Comparison of ENCODE assay signal across 10 cellular contexts in genomic region chr20:23147964-23148720, GRCh38.
A peak's percentile ranks its signal among the peaks of the same experiment; 100 is the strongest.
DNase-seq lines count a peak whose midpoint lies in the region; ATAC-seq, FAIRE-seq and TF ChIP-seq lines count a peak whose summit lies in the region.
"Had no signal": no experiment of that assay in that cellular context is flagged by ENCODE, and none has a peak within 500 bp of the region (broad histone marks: within the 10 kb centered on the region; RNA-seq: fewer than 3 reads in every experiment).

No MANE protein-coding gene starts in this region.

- POLR2A ChIA-PET in A549 (lab: Yijun Ruan, JAX): no interaction called here
- POLR2A ChIA-PET in activated CD4-positive, alpha-beta T cell treated with anti-CD3 and anti-CD28 coated beads, Interleukin-2, amount 10 ng/mL, durations not matched to agents 7 days and 5 days (lab: Charles Lee): no interaction called here

- 28% methylated on average over 9 of the region's 9 CpGs for WGBS in A549 (ENCODE audit: missing lambda C conversion rate)

- H3K27me3 Mint-ChIP-seq in activated CD4-positive, alpha-beta T cell treated with anti-CD3 and anti-CD28 coated beads, Interleukin-2, amount 10 ng/mL, durations not matched to agents 7 days and 5 days: peaks cover 2% of the 10 kb centered on the region

- TF ChIP-seq CTCF in A549 (IDR thresholded peaks at IDR 0.05): no peak
- no peak for TF ChIP-seq CTCF in foreskin fibroblast (IDR thresholded peaks at IDR 0.05; ENCODE audit: low read depth, low read length)

- no peak overlapping the region for H3K4me3 ChIP-seq in A549
- H3K4me3 ChIP-seq in foreskin fibroblast (ENCODE audit: low read depth in 1 of 2, low read length in 2 of 2): no peak overlapping the region
- H3K4me3 ChIP-seq: cardiac muscle cell, tibial nerve had no signal

- H3K9me3 ChIP-seq in A549: no peaks in the 10 kb centered on the region
- H3K9me3 ChIP-seq: tibial nerve had no signal

- FAIRE-seq in A549 (lab: Jason Lieb, UNC): peak; percentile 61

- no peak overlapping the region for H3K4me3 Mint-ChIP-seq in activated CD4-positive, alpha-beta T cell treated with anti-CD3 and anti-CD28 coated beads, Interleukin-2, amount 10 ng/mL, durations not matched to agents 7 days and 5 days

- peaks cover 63% of the 10 kb centered on the region for H3K4me1 Mint-ChIP-seq in activated CD4-positive, alpha-beta T cell treated with anti-CD3 and anti-CD28 coated beads, Interleukin-2, amount 10 ng/mL, durations not matched to agents 7 days and 5 days

- TF ChIP-seq EP300 in A549 (IDR thresholded peaks at IDR 0.05): no peak

- peak overlapping the region; percentile 65 to 69 for H3K27ac ChIP-seq in A549
- H3K27ac ChIP-seq: cardiac muscle cell had no signal

- peak; percentile 49 to 57 for DNase-seq in A549 (ENCODE audit: low read depth in 1 of 2, low spot score in 1 of 2)
- peak; percentile 19 for DNase-seq in activated CD4-positive, alpha-beta T cell treated with anti-CD3 and anti-CD28 coated beads, Interleukin-2, amount 10 ng/mL, durations not matched to agents 7 days and 5 days
- peak; percentile 85 to 90 for DNase-seq in foreskin fibroblast
- DNase-seq in stimulated activated CD4-positive, alpha-beta T cell treated with anti-CD3 and anti-CD28 coated beads, Interleukin-4, amount 100 ng/mL, for 24 hours: peak; percentile 26
- no peak for DNase-seq in NCI-H748 (lab: John Stamatoyannopoulos, UW; ENCODE audit: unreplicated experiment)
- DNase-seq in NCI-H1417 treated with DMSO at 0.1 percent for 48 hours (lab: John Stamatoyannopoulos, UW): no peak

- no peak for TF ChIP-seq RAD21 in A549 (conservative IDR thresholded peaks at IDR 0.05 in 1 of 2, IDR thresholded peaks at IDR 0.05 in 1 of 2)

- peaks cover 24% of the 10 kb centered on the region for H3K4me1 ChIP-seq in A549

- CTCF ChIA-PET in A549 (lab: Yijun Ruan, JAX): interaction anchor here (1.6 to 2.0 kb wide), 2 partner anchors 17 to 53 kb away, joined by 4 to 5 read pairs; no protein-coding TSS in a partner anchor
- CTCF ChIA-PET in activated CD4-positive, alpha-beta T cell treated with anti-CD3 and anti-CD28 coated beads, Interleukin-2, amount 10 ng/mL, durations not matched to agents 7 days and 5 days (lab: Charles Lee): no interaction called here

- peak overlapping the region; percentile 57 for H3K4me2 ChIP-seq in A549

- TF ChIP-seq POLR2A in A549 (IDR thresholded peaks at IDR 0.05; ENCODE audit: low read length): no peak

- ATAC-seq in A549 (peak; percentile 56 to 69; a peak in 5 of 6 replicates), GM18858 (IDR thresholded peaks at IDR 0.05; ENCODE audit: unreplicated experiment) (peak; percentile 72), HG03521 (IDR thresholded peaks at IDR 0.05; ENCODE audit: unreplicated experiment) (peak; percentile 50)

- no peaks in the 10 kb centered on the region for H3K9me3 Mint-ChIP-seq in activated CD4-positive, alpha-beta T cell treated with anti-CD3 and anti-CD28 coated beads, Interleukin-2, amount 10 ng/mL, durations not matched to agents 7 days and 5 days

- H3K27ac Mint-ChIP-seq in activated CD4-positive, alpha-beta T cell treated with anti-CD3 and anti-CD28 coated beads, Interleukin-2, amount 10 ng/mL, durations not matched to agents 7 days and 5 days: peak overlapping the region; percentile 60

- no peaks in the 10 kb centered on the region for H3K36me3 Mint-ChIP-seq in activated CD4-positive, alpha-beta T cell treated with anti-CD3 and anti-CD28 coated beads, Interleukin-2, amount 10 ng/mL, durations not matched to agents 7 days and 5 days (ENCODE audit: low read depth)

TF ChIP-seq in A549, 52 proteins besides CTCF, POLR2A, EP300 and RAD21 (continues in another document):
- TF ChIP-seq CBX2 (IDR thresholded peaks at IDR 0.05; ENCODE audit: borderline replicate concordance, low read depth): no peak
- no peak for TF ChIP-seq REST (IDR thresholded peaks at IDR 0.05)
- peak; percentile 85 for TF ChIP-seq MAFK (IDR thresholded peaks at IDR 0.05; ENCODE audit: partially characterized antibody)
- TF ChIP-seq HDAC2 (IDR thresholded peaks at IDR 0.05): no peak
- no peak for TF ChIP-seq ELK1 (IDR thresholded peaks at IDR 0.05; ENCODE audit: low read depth, low read length)
- TF ChIP-seq FOXS1 (CRISPR knock-in tag; IDR thresholded peaks at IDR 0.05): no peak
- TF ChIP-seq PBX3 (IDR thresholded peaks at IDR 0.05): no peak
- TF ChIP-seq RFX5 (IDR thresholded peaks at IDR 0.05): no peak
- TF ChIP-seq ZSCAN20 (CRISPR knock-in tag; IDR thresholded peaks at IDR 0.05): no peak
- TF ChIP-seq RNF2 (IDR thresholded peaks at IDR 0.05; ENCODE audit: borderline replicate concordance, low read depth): no peak
- TF ChIP-seq EHF (CRISPR knock-in tag; IDR thresholded peaks at IDR 0.05): no peak
- no peak for TF ChIP-seq CEBPB (IDR thresholded peaks at IDR 0.05)
- TF ChIP-seq FOSL2 (IDR thresholded peaks at IDR 0.05): peak; percentile 51
- TF ChIP-seq FOSL2 (CRISPR knock-in tag; IDR thresholded peaks at IDR 0.05): peak; percentile 81
- no peak for TF ChIP-seq KDM1A (IDR thresholded peaks at IDR 0.05; ENCODE audit: low read depth)
- TF ChIP-seq HOXB5 (CRISPR knock-in tag; IDR thresholded peaks at IDR 0.05): peak; percentile 35; the same call in 1 of the 2 replicates
- no peak for TF ChIP-seq HOXB13 (CRISPR knock-in tag; IDR thresholded peaks at IDR 0.05; ENCODE audit: low read depth)
- no peak for TF ChIP-seq USF2 (IDR thresholded peaks at IDR 0.05)
- no peak for TF ChIP-seq NFE2L2 (conservative IDR thresholded peaks at IDR 0.05; ENCODE audit: low read length)
- no peak for TF ChIP-seq E2F6 (IDR thresholded peaks at IDR 0.05; ENCODE audit: borderline replicate concordance, low read depth)
- no peak for TF ChIP-seq MYC (IDR thresholded peaks at IDR 0.05; ENCODE audit: borderline replicate concordance, low read length)
- TF ChIP-seq ZC3H11A (IDR thresholded peaks at IDR 0.05): no peak
- TF ChIP-seq JUNB (IDR thresholded peaks at IDR 0.05): no peak
- no peak for TF ChIP-seq CHD4 (IDR thresholded peaks at IDR 0.05; ENCODE audit: borderline replicate concordance)

Comparison
In these comparisons a context has a peak if more than half of its experiments do, and no peak if none do; other contexts are left out.
1. DNase-seq: peak in A549 (2 of 2), activated CD4-positive, alpha-beta T cell treated with anti-CD3 and anti-CD28 coated beads, Interleukin-2, amount 10 ng/mL, durations not matched to agents 7 days and 5 days (single experiment), foreskin fibroblast (2 of 2) and stimulated activated CD4-positive, alpha-beta T cell treated with anti-CD3 and anti-CD28 coated beads, Interleukin-4, amount 100 ng/mL, for 24 hours (single experiment); none in NCI-H748 (single experiment) and NCI-H1417 treated with DMSO at 0.1 percent for 48 hours (single experiment).
2. Peak in every context shown above with its lines, with median percentiles within 50 percentile points of each other: ATAC-seq.